ENCODE assay signal across 8 cellular contexts in the genomic region with DNA sequence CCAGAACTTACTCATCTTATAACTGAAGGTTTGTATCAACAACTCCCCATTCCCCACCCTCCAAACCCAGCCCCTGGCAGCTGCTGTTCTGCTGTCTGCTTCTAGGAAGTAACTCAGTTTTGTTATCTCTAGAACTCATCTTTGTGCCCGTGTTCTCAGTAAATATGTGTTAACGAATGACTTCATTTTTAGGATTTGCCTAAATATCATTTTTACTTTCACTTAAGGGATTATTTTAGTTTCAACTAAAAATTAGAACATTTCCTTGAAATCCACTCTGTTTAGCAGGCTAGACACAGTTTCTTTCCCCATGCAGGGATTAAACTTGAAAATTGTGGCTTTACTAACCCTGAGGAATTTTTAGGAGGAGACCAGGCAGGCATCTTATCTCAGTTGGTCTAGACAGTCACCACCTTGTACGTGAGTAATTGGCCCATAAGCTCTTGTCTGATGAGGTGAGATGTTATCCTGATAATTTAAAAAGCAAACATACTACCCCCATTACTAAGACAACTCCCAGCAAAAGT.
A peak's percentile ranks its signal among the peaks of the same experiment; 100 is the strongest.
DNase-seq lines count a peak whose midpoint lies in the region; ATAC-seq and TF ChIP-seq lines count a peak whose summit lies in the region.
"Had no signal": no experiment of that assay in that cellular context is flagged by ENCODE, and none has a peak within 500 bp of the region (broad histone marks: within the 10 kb centered on the region; RNA-seq: fewer than 3 reads in every experiment).

No MANE protein-coding gene starts in this region.

- POLR2A ChIA-PET in activated CD4-positive, alpha-beta T cell treated with anti-CD3 and anti-CD28 coated beads, Interleukin-2, amount 10 ng/mL, durations not matched to agents 7 days and 5 days (lab: Charles Lee): interaction anchor here (1.0 kb wide), 1 partner anchor 49 kb away, joined by 3 read pairs; no protein-coding TSS in a partner anchor

- no peaks in the 10 kb centered on the region for H3K27me3 Mint-ChIP-seq in activated CD4-positive, alpha-beta T cell treated with anti-CD3 and anti-CD28 coated beads, Interleukin-2, amount 10 ng/mL, durations not matched to agents 7 days and 5 days
- no peaks in the 10 kb centered on the region for H3K27me3 Mint-ChIP-seq in mesothelial cell of epicardium (ENCODE audit: low read depth)
- no peaks in the 10 kb centered on the region for H3K27me3 Mint-ChIP-seq in GM23338 (ENCODE audit: insufficient read depth, low read depth, poor library complexity)

- DNase-seq in activated CD4-positive, alpha-beta T cell treated with anti-CD3 and anti-CD28 coated beads, Interleukin-2, amount 10 ng/mL, durations not matched to agents 7 days and 5 days: peak; percentile 68
- DNase-seq in mesothelial cell of epicardium (ENCODE audit: low spot score in 2 of 2, unreplicated experiment in 2 of 2) (no peak), NCI-H1930 (lab: John Stamatoyannopoulos, UW) (no peak), HCEC 1CT (no peak), GM23338 (ENCODE audit: low spot score) (no peak)

- H3K27ac Mint-ChIP-seq in activated CD4-positive, alpha-beta T cell treated with anti-CD3 and anti-CD28 coated beads, Interleukin-2, amount 10 ng/mL, durations not matched to agents 7 days and 5 days: peak overlapping the region; percentile 93
- peak overlapping the region; percentile 96 for H3K27ac Mint-ChIP-seq in mesothelial cell of epicardium
- no peak overlapping the region for H3K27ac Mint-ChIP-seq in GM23338

- H3K79me2 ChIP-seq in GM23338 (replicated peaks; ENCODE audit: insufficient read depth): no peaks in the 10 kb centered on the region

- no peaks in the 10 kb centered on the region for H4K20me1 ChIP-seq in GM23338 (replicated peaks; ENCODE audit: insufficient read depth)

- H3K4me1 Mint-ChIP-seq in activated CD4-positive, alpha-beta T cell treated with anti-CD3 and anti-CD28 coated beads, Interleukin-2, amount 10 ng/mL, durations not matched to agents 7 days and 5 days: peaks cover 96% of the 10 kb centered on the region
- H3K4me1 Mint-ChIP-seq in mesothelial cell of epicardium (peaks cover 85% of the 10 kb centered on the region), GM23338 (peaks cover 27% of the 10 kb centered on the region)

- H3K9me3 Mint-ChIP-seq in activated CD4-positive, alpha-beta T cell treated with anti-CD3 and anti-CD28 coated beads, Interleukin-2, amount 10 ng/mL, durations not matched to agents 7 days and 5 days: peaks cover 4% of the 10 kb centered on the region
- H3K9me3 Mint-ChIP-seq in mesothelial cell of epicardium (no peaks in the 10 kb centered on the region), GM23338 (no peaks in the 10 kb centered on the region)
- H3K9me3 Mint-ChIP-seq: neural crest cell had no signal

- 0 out of 2 replicates have a peak, but pooled peaks cover 3% of the 10 kb centered on the region for H3F3A ChIP-seq in GM23338 (replicated peaks; ENCODE audit: low read depth)

- H3K4me3 Mint-ChIP-seq in activated CD4-positive, alpha-beta T cell treated with anti-CD3 and anti-CD28 coated beads, Interleukin-2, amount 10 ng/mL, durations not matched to agents 7 days and 5 days: peak overlapping the region; percentile 73
- H3K4me3 Mint-ChIP-seq in mesothelial cell of epicardium: peak overlapping the region; percentile 19
- no peak overlapping the region for H3K4me3 Mint-ChIP-seq in GM23338
- H3K4me3 Mint-ChIP-seq: neural crest cell had no signal

- no peak overlapping the region for H2AFZ ChIP-seq in GM23338

- peaks cover 66% of the 10 kb centered on the region for H3K36me3 Mint-ChIP-seq in activated CD4-positive, alpha-beta T cell treated with anti-CD3 and anti-CD28 coated beads, Interleukin-2, amount 10 ng/mL, durations not matched to agents 7 days and 5 days (ENCODE audit: low read depth)
- H3K36me3 Mint-ChIP-seq in mesothelial cell of epicardium (peaks cover 3% of the 10 kb centered on the region), GM23338 (ENCODE audit: low read depth) (no peaks in the 10 kb centered on the region)

- no peak overlapping the region for H3K27ac ChIP-seq in GM23338 (ENCODE audit: low read depth)

- CTCF ChIA-PET in activated CD4-positive, alpha-beta T cell treated with anti-CD3 and anti-CD28 coated beads, Interleukin-2, amount 10 ng/mL, durations not matched to agents 7 days and 5 days (lab: Charles Lee): interaction anchor here (0.9 to 3.6 kb wide), 3 partner anchors 25 to 46 kb away, joined by 3 to 11 read pairs (median 4); no protein-coding TSS in a partner anchor

- no peak overlapping the region for H3K4me3 ChIP-seq in GM23338

- no peaks in the 10 kb centered on the region for H3K36me3 ChIP-seq in GM23338 (ENCODE audit: insufficient read depth)

- ATAC-seq in GM19395 (IDR thresholded peaks at IDR 0.05; ENCODE audit: unreplicated experiment): peak; percentile 45
- ATAC-seq in HG03354 (IDR thresholded peaks at IDR 0.05; ENCODE audit: poor library complexity, severe bottlenecking, unreplicated experiment): peak; percentile 66
- no peak for ATAC-seq in GM23338

- H3K9me2 ChIP-seq in GM23338 (ENCODE audit: insufficient read depth): no peaks in the 10 kb centered on the region

- H3K4me1 ChIP-seq in GM23338 (ENCODE audit: insufficient read depth): peaks cover 21% of the 10 kb centered on the region

- no peak overlapping the region for H3K4me2 ChIP-seq in GM23338

- TF ChIP-seq CTCF in mesothelial cell of epicardium (IDR thresholded peaks at IDR 0.05; ENCODE audit: unreplicated experiment) (no peak), GM23338 (conservative IDR thresholded peaks at IDR 0.05; ENCODE audit: low read depth in 2 of 2) (no peak)

- no peaks in the 10 kb centered on the region for H3K27me3 ChIP-seq in GM23338 (ENCODE audit: insufficient read depth)

TF ChIP-seq in GM23338, 12 proteins besides CTCF, POLR2A, EP300 and RAD21:
- TF ChIP-seq EZH2phosphoT487 (IDR thresholded peaks at IDR 0.05; ENCODE audit: unreplicated experiment): no peak
